8 cellular contexts compared by ENCODE assay signal in genomic region chr10:132637477-132638129, GRCh38.
DNase-seq lines count a peak whose midpoint lies in the region; ATAC-seq, FAIRE-seq and TF ChIP-seq lines count a peak whose summit lies in the region.

No MANE protein-coding gene starts in this region.

- H2AK5ac ChIP-seq in H1 (ENCODE audit: low read depth, low read length): no peak overlapping the region

- intact Hi-C loops in lower lobe of right lung (cut with DNase I) (loop anchor here (5.0 kb wide), 1 partner anchor 175 kb away; no protein-coding TSS in a partner anchor), transverse colon (cut with DNase I; ENCODE audit: low total_unique reads) (no loop called here)

- H2BK5ac ChIP-seq in H1 (ENCODE audit: low read depth, low read length): no peak overlapping the region

- 53% methylated on average over 19 of the region's 19 CpGs; no CpG with 5 or more reads in 1 of the 2 experiments for WGBS in H1 (ENCODE audit: extremely low coverage in 1 of 2, insufficient coverage in 1 of 2, insufficient read length in 1 of 2, insufficient replicate concordance in 2 of 2, low coverage in 1 of 2, low lambda C conversion rate in 2 of 2, missing lambda C conversion rate in 1 of 2), 2 experiments
- 36 to 41% methylated on average over 13 to 19 of the region's 19 CpGs for WGBS in transverse colon (ENCODE audit: low coverage in 1 of 2), 2 donors

- FAIRE-seq in H1 (lab: Jason Lieb, UNC): peak; percentile 86

- no peaks in the 10 kb centered on the region for H3K36me3 Mint-ChIP-seq in activated naive CD4-positive, alpha-beta T cell treated with anti-CD3 and anti-CD28 coated beads, Interleukin-2, amount 50 U/mL, for 72 hours

- TF ChIP-seq POLR2A in H1 (IDR thresholded peaks at IDR 0.05; ENCODE audit: control extremely low read depth in 1 of 2, low read depth in 2 of 2, low read length in 2 of 2) (no peak), transverse colon (IDR thresholded peaks at IDR 0.05) (no peak)

- peaks cover 4% of the 10 kb centered on the region in 2 experiments for H4K20me1 ChIP-seq in H1 (replicated peaks in 1 of 2; ENCODE audit: control insufficient read depth in 1 of 2, insufficient read depth in 2 of 2, low read length in 2 of 2)

- no peak overlapping the region for H3K9ac ChIP-seq in H1 (replicated peaks in 1 of 4; ENCODE audit: extremely low read depth in 1 of 4, low read depth in 3 of 4, low read length in 3 of 4)

- ATAC-seq in activated naive CD4-positive, alpha-beta T cell treated with anti-CD3 and anti-CD28 coated beads, Interleukin-2, amount 50 U/mL, for 72 hours: peak; percentile 61 to 77
- ATAC-seq in lower lobe of right lung (peak; percentile 57 to 75), HG03439 (IDR thresholded peaks at IDR 0.05; ENCODE audit: unreplicated experiment) (no peak)

- no peak overlapping the region for H3K4me3 ChIP-seq in H1 (ENCODE audit: extremely low read depth in 1 of 4, insufficient read depth in 2 of 4, low read depth in 3 of 4, low read length in 4 of 4)
- no peak overlapping the region for H3K4me3 ChIP-seq in lower lobe of right lung
- H3K4me3 ChIP-seq in transverse colon: no peak overlapping the region

- H3K4me1 ChIP-seq in H1 (replicated peaks in 1 of 4; ENCODE audit: control insufficient read depth in 3 of 4, insufficient read depth in 4 of 4, low read length in 3 of 4): peaks cover 0 to 2% (median 0%) of the 10 kb centered on the region in 4 experiments; a peak in 2 of 7 replicates
- H3K4me1 ChIP-seq in lower lobe of right lung: peaks cover 26% of the 10 kb centered on the region
- H3K4me1 ChIP-seq in transverse colon: peaks cover 15 to 53% (median 42%) of the 10 kb centered on the region in 4 donors

- no peaks in the 10 kb centered on the region for H3K23me2 ChIP-seq in H1 (ENCODE audit: low read depth, low read length)

- H3K27ac Mint-ChIP-seq in activated naive CD4-positive, alpha-beta T cell treated with anti-CD3 and anti-CD28 coated beads, Interleukin-2, amount 50 U/mL, for 72 hours: peak overlapping the region; percentile 11

- 0 out of 4 replicates have a peak overlapping the region, but pooled peaks have one; percentile 26 to 32 for H3K4me2 ChIP-seq in H1 (ENCODE audit: insufficient read depth in 1 of 2, low read depth in 2 of 2, low read length in 2 of 2)

- H2BK15ac ChIP-seq in H1 (ENCODE audit: low read length): no peak overlapping the region

- CTCF ChIA-PET in H1 (lab: Charles Lee; ENCODE audit: partially characterized antibody): interaction anchor here (0.9 to 1.2 kb wide), 3 partner anchors 63 to 179 kb away, joined by 3 to 5 read pairs (median 3); no protein-coding TSS in a partner anchor

- no peak for TF ChIP-seq EP300 in H1 (IDR thresholded peaks at IDR 0.05; ENCODE audit: borderline replicate concordance in 1 of 2, low read depth in 2 of 2, low read length in 2 of 2)
- TF ChIP-seq EP300 in transverse colon (IDR thresholded peaks at IDR 0.05; ENCODE audit: low read depth): no peak

- no peak overlapping the region for H4K8ac ChIP-seq in H1 (ENCODE audit: extremely low read depth, insufficient read depth, low read length)

- no peak overlapping the region for H2AFZ ChIP-seq in H1 (ENCODE audit: low read length)

- H3K27ac ChIP-seq in H1 (ENCODE audit: low read depth, low read length) (no peak overlapping the region), lower lobe of right lung (no peak overlapping the region), transverse colon (peak overlapping the region in 3 of 4 donors; percentile 6 to 35 (median 19))

- H3K79me1 ChIP-seq in H1 (ENCODE audit: low read depth, low read length): no peaks in the 10 kb centered on the region; the same call in 1 of the 2 replicates

- H3K56ac ChIP-seq in H1 (replicated peaks; ENCODE audit: insufficient read length, low read depth, low read length): no peak overlapping the region

- no peaks in the 10 kb centered on the region for H3K9me3 ChIP-seq in H1 (ENCODE audit: insufficient read depth in 2 of 2, low read depth in 1 of 2, low read length in 1 of 2)
- H3K9me3 ChIP-seq in lower lobe of right lung: no peaks in the 10 kb centered on the region
- no peaks in the 10 kb centered on the region for H3K9me3 ChIP-seq in transverse colon

- peak; percentile 47 to 72 (median 71) for TF ChIP-seq CTCF in H1 (IDR thresholded peaks at IDR 0.05; ENCODE audit: control extremely low read depth in 1 of 3, insufficient read depth in 1 of 3, low read depth in 1 of 3, low read length in 3 of 3)
- peak; percentile 71 for TF ChIP-seq CTCF in lower lobe of right lung (IDR thresholded peaks at IDR 0.05)
- TF ChIP-seq CTCF in transverse colon (IDR thresholded peaks at IDR 0.05): peak; percentile 60 to 86 (median 66)

- H3K4ac ChIP-seq in H1 (replicated peaks; ENCODE audit: insufficient read length, low read depth, low read length): no peak overlapping the region

- in situ Hi-C loops in transverse colon (cut with MboI; ENCODE audit: low pct_ligation_motif_present in 1 of 4, low pct_unique_long_range_greater_than_20kb in 1 of 4, low sequenced_read_pairs in 3 of 4): loop anchor here (5.0 to 25.0 kb wide), 8 partner anchors 100 to 400 kb away; partner anchors contain the start of genes INPP5A (in 2 of the 4) and PWWP2B (in 1 of the 4)

- DNase-seq in activated naive CD4-positive, alpha-beta T cell treated with anti-CD3 and anti-CD28 coated beads, Interleukin-2, amount 50 U/mL, for 72 hours (ENCODE audit: low spot score in 2 of 2): no peak
- DNase-seq in activated naive CD4-positive, alpha-beta T cell (lab: John Stamatoyannopoulos, UW): no peak
- DNase-seq in HPDE6-E6E7 (ENCODE audit: extremely low spot score) (peak; percentile 63), SHP77 treated with DMSO at 0.1 percent for 48 hours (lab: John Stamatoyannopoulos, UW) (peak; percentile 31), H1 (ENCODE audit: low read depth in 1 of 2, low spot score in 2 of 2) (no peak), lower lobe of right lung (no peak), transverse colon (no peak)

- H2BK120ac ChIP-seq in H1 (replicated peaks; ENCODE audit: low read depth, low read length): no peak overlapping the region

- no peak overlapping the region for H2BK20ac ChIP-seq in H1 (ENCODE audit: low read length)

- H2BK12ac ChIP-seq in H1 (ENCODE audit: low read depth, low read length): no peak overlapping the region

- TF ChIP-seq RAD21 in H1 (IDR thresholded peaks at IDR 0.05 in 1 of 2, conservative IDR thresholded peaks at IDR 0.05 in 1 of 2; ENCODE audit: low read depth in 2 of 2, low read length in 2 of 2): peak; percentile 86 to 88

- H3K79me2 ChIP-seq in H1 (ENCODE audit: control insufficient read depth in 1 of 2, insufficient read depth in 2 of 2, low read length in 2 of 2): peaks cover 0 to 2% of the 10 kb centered on the region in 2 experiments; a peak in 1 of 4 replicates

- H3K27me3 ChIP-seq in H1 (replicated peaks in 1 of 4; ENCODE audit: control insufficient read depth in 3 of 4, extremely low read depth in 1 of 4, insufficient read depth in 3 of 4, low read length in 3 of 4): peaks cover 0 to 2% (median 0%) of the 10 kb centered on the region in 4 experiments; a peak in 1 of 7 replicates
- H3K27me3 ChIP-seq in lower lobe of right lung (ENCODE audit: low read depth): no peaks in the 10 kb centered on the region
- no peaks in the 10 kb centered on the region for H3K27me3 ChIP-seq in transverse colon

- H4K91ac ChIP-seq in H1 (replicated peaks; ENCODE audit: insufficient read length, low read length): no peak overlapping the region

- no peak overlapping the region for H3K14ac ChIP-seq in H1 (ENCODE audit: insufficient read length)

- no peak overlapping the region for H4K5ac ChIP-seq in H1 (ENCODE audit: insufficient read length, low read depth, low read length)

- H3K18ac ChIP-seq in H1 (ENCODE audit: extremely low read depth, low read length): no peak overlapping the region

- POLR2A ChIA-PET in H1 (lab: Charles Lee; ENCODE audit: partially characterized antibody): no interaction called here

- H3K36me3 ChIP-seq in H1 (ENCODE audit: control insufficient read depth in 2 of 4, insufficient read depth in 4 of 4, low read length in 3 of 4) (no peaks in the 10 kb centered on the region), lower lobe of right lung (no peaks in the 10 kb centered on the region), transverse colon (no peaks in the 10 kb centered on the region)

- H3K9me3 Mint-ChIP-seq in activated naive CD4-positive, alpha-beta T cell treated with anti-CD3 and anti-CD28 coated beads, Interleukin-2, amount 50 U/mL, for 72 hours: no peaks in the 10 kb centered on the region

- H3K23ac ChIP-seq in H1 (ENCODE audit: insufficient read length): no peak overlapping the region

TF ChIP-seq in H1, 55 proteins besides CTCF, POLR2A, EP300 and RAD21 (continues in another document):
- TF ChIP-seq CBX5 (IDR thresholded peaks at IDR 0.05; ENCODE audit: low read depth, low read length) (no peak), TAF1 (IDR thresholded peaks at IDR 0.05; ENCODE audit: low read depth, low read length) (no peak), JUN (IDR thresholded peaks at IDR 0.05; ENCODE audit: low read depth, low read length) (no peak), TBP (IDR thresholded peaks at IDR 0.05; ENCODE audit: low read depth, low read length) (no peak), BCL11A (IDR thresholded peaks at IDR 0.05; ENCODE audit: low read depth in 2 of 2, low read length in 2 of 2) (no peak), CTBP2 (IDR thresholded peaks at IDR 0.05; ENCODE audit: borderline replicate concordance, insufficient read depth, insufficient read length, low read length) (no peak), TEAD4 (IDR thresholded peaks at IDR 0.05; ENCODE audit: low read depth, low read length) (no peak), HDAC6 (IDR thresholded peaks at IDR 0.05; ENCODE audit: low read depth, low read length) (no peak), GABPA (IDR thresholded peaks at IDR 0.05; ENCODE audit: borderline replicate concordance, insufficient read depth, low read length) (no peak), SIRT6 (IDR thresholded peaks at IDR 0.05; ENCODE audit: low read length) (no peak), GTF2F1 (IDR thresholded peaks at IDR 0.05; ENCODE audit: borderline replicate concordance, low read depth, low read length) (no peak), TAF7 (optimal IDR thresholded peaks at IDR 0.05; ENCODE audit: borderline replicate concordance, low read depth, low read length) (no peak), SIN3A (conservative IDR thresholded peaks at IDR 0.05 in 1 of 2, IDR thresholded peaks at IDR 0.05 in 1 of 2; ENCODE audit: low read depth in 1 of 2, low read length in 2 of 2) (no peak), SP2 (IDR thresholded peaks at IDR 0.05; ENCODE audit: low read length) (no peak), CREB1 (IDR thresholded peaks at IDR 0.05) (no peak)

Comparison
In these comparisons a context has a peak if more than half of its experiments do, and no peak if none do; other contexts are left out.
1. DNase-seq: peak in HPDE6-E6E7 (single experiment) and SHP77 treated with DMSO at 0.1 percent for 48 hours (single experiment); none in activated naive CD4-positive, alpha-beta T cell treated with anti-CD3 and anti-CD28 coated beads, Interleukin-2, amount 50 U/mL, for 72 hours (0 of 2), activated naive CD4-positive, alpha-beta T cell (0 of 4), H1 (0 of 2), lower lobe of right lung (single experiment) and transverse colon (single experiment).
2. H3K27ac ChIP-seq: peak in transverse colon (3 of 4); none in H1 (single experiment) and lower lobe of right lung (single experiment).
3. Peak in every context shown above with its lines, with median percentiles within 50 percentile points of each other: CTCF ChIP-seq.